In genomic region chr20:40489886-40490285, GRCh38 we compare ENCODE assay signal across 19 cellular contexts.
DNase-seq lines count a peak whose midpoint lies in the region; ATAC-seq, FAIRE-seq and TF ChIP-seq lines count a peak whose summit lies in the region.
"Had no signal": no experiment of that assay in that cellular context is flagged by ENCODE, and none has a peak within 500 bp of the region (broad histone marks: within the 10 kb centered on the region; RNA-seq: fewer than 3 reads in every experiment).

No MANE protein-coding gene starts in this region.

- no peak for ATAC-seq in left lobe of liver
- ATAC-seq: A549, T-helper 17 cell had no signal

- no peak for TF ChIP-seq CTCF in astrocyte (IDR thresholded peaks at IDR 0.05; ENCODE audit: insufficient read depth, low read depth, low read length)

- H3K27ac Mint-ChIP-seq in astrocyte (ENCODE audit: unreplicated experiment): peak overlapping the region; percentile 78
- H3K27ac Mint-ChIP-seq: activated naive CD4-positive, alpha-beta T cell treated with anti-CD3 and anti-CD28 coated beads, Interleukin-2, amount 10 ng/mL, durations not matched to agents 7 days and 5 days; T-helper 17 cell had no signal

- H3K27ac ChIP-seq in ACC112 (ENCODE audit: low read depth, low read length) (peak overlapping the region; percentile 24; the same call in 1 of the 2 replicates), astrocyte (ENCODE audit: low read depth, low read length) (no peak overlapping the region)
- H3K27ac ChIP-seq: A549, parathyroid adenoma had no signal

- no peak overlapping the region for H2AFZ ChIP-seq in ACC112 (ENCODE audit: low read length, unreplicated experiment)
- no peak overlapping the region for H2AFZ ChIP-seq in astrocyte (ENCODE audit: low read depth, low read length)
- H2AFZ ChIP-seq: parathyroid adenoma had no signal

- no peak overlapping the region for H3K4me3 Mint-ChIP-seq in astrocyte (ENCODE audit: unreplicated experiment)
- H3K4me3 Mint-ChIP-seq: activated naive CD4-positive, alpha-beta T cell treated with anti-CD3 and anti-CD28 coated beads, Interleukin-2, amount 10 ng/mL, durations not matched to agents 7 days and 5 days; central memory CD8-positive, alpha-beta T cell; T-helper 17 cell had no signal

- H3K36me3 Mint-ChIP-seq in astrocyte (ENCODE audit: low read depth, unreplicated experiment): peaks cover 2% of the 10 kb centered on the region
- H3K36me3 Mint-ChIP-seq: activated naive CD4-positive, alpha-beta T cell treated with anti-CD3 and anti-CD28 coated beads, Interleukin-2, amount 10 ng/mL, durations not matched to agents 7 days and 5 days had no signal

- H3K27me3 Mint-ChIP-seq in astrocyte (ENCODE audit: low read depth, unreplicated experiment): peaks cover 22% of the 10 kb centered on the region
- H3K27me3 Mint-ChIP-seq: activated naive CD4-positive, alpha-beta T cell treated with anti-CD3 and anti-CD28 coated beads, Interleukin-2, amount 10 ng/mL, durations not matched to agents 7 days and 5 days; central memory CD8-positive, alpha-beta T cell; T-helper 17 cell had no signal

- no peak for TF ChIP-seq POLR2A in H54 (IDR thresholded peaks at IDR 0.05; ENCODE audit: low read depth, low read length)

- FAIRE-seq in H54 (lab: Jason Lieb, UNC) (no peak), astrocyte (lab: Jason Lieb, UNC) (peak; percentile 49), frontal cortex (lab: Jason Lieb, UNC) (no peak)
- FAIRE-seq: A549, kidney had no signal

- no peak overlapping the region for H3K4me3 ChIP-seq in ACC112 (ENCODE audit: low read depth, low read length)
- no peak overlapping the region for H3K4me3 ChIP-seq in astrocyte (ENCODE audit: insufficient read depth, low read depth, low read length)
- H3K4me3 ChIP-seq: A549, MG63 had no signal

- peaks cover 36% of the 10 kb centered on the region for H3K4me1 ChIP-seq in ACC112 (ENCODE audit: control insufficient read depth, insufficient read depth, low read length, unreplicated experiment)
- no peaks in the 10 kb centered on the region for H3K4me1 ChIP-seq in astrocyte (ENCODE audit: insufficient read depth, low read length)
- H3K4me1 ChIP-seq: A549, parathyroid adenoma had no signal

- peaks cover 4% of the 10 kb centered on the region for H3K9me3 Mint-ChIP-seq in astrocyte (ENCODE audit: unreplicated experiment)
- H3K9me3 Mint-ChIP-seq: central memory CD8-positive, alpha-beta T cell had no signal

- peaks cover 7% of the 10 kb centered on the region for H3K4me1 Mint-ChIP-seq in astrocyte (ENCODE audit: low read depth, unreplicated experiment)
- H3K4me1 Mint-ChIP-seq: activated naive CD4-positive, alpha-beta T cell treated with anti-CD3 and anti-CD28 coated beads, Interleukin-2, amount 10 ng/mL, durations not matched to agents 7 days and 5 days; central memory CD8-positive, alpha-beta T cell; T-helper 17 cell had no signal

- H4K20me1 ChIP-seq in astrocyte (ENCODE audit: insufficient read depth, low read length): no peaks in the 10 kb centered on the region

- H3K36me3 ChIP-seq in ACC112 (ENCODE audit: insufficient read depth, low read length) (no peaks in the 10 kb centered on the region), astrocyte (ENCODE audit: insufficient read depth, low read length) (no peaks in the 10 kb centered on the region)
- H3K36me3 ChIP-seq: MG63 had no signal

- no peaks in the 10 kb centered on the region for H3K27me3 ChIP-seq in ACC112 (ENCODE audit: insufficient read depth, low read length)
- no peaks in the 10 kb centered on the region for H3K27me3 ChIP-seq in astrocyte (ENCODE audit: insufficient read depth, low read length)
- H3K27me3 ChIP-seq: MG63 had no signal

- H3K79me2 ChIP-seq in ACC112 (ENCODE audit: control insufficient read depth, insufficient read depth, low read length, unreplicated experiment): no peaks in the 10 kb centered on the region
- no peaks in the 10 kb centered on the region for H3K79me2 ChIP-seq in astrocyte (ENCODE audit: insufficient read depth, low read length)
- H3K79me2 ChIP-seq: parathyroid adenoma had no signal

- H3K9ac ChIP-seq in astrocyte (ENCODE audit: low read length): no peak overlapping the region
- H3K9ac ChIP-seq: parathyroid adenoma had no signal

- H3K9me3 ChIP-seq in astrocyte (ENCODE audit: insufficient read depth, low read depth, low read length): no peaks in the 10 kb centered on the region
- H3K9me3 ChIP-seq: A549, MG63 had no signal

- DNase-seq in H54 (ENCODE audit: insufficient read length, low spot score): peak; percentile 10
- peak; percentile 46 for DNase-seq in astrocyte (ENCODE audit: low read depth)
- DNase-seq in islet precursor cell: peak; percentile 85
- no peak for DNase-seq in left lobe of liver (ENCODE audit: low spot score)
- no peak for DNase-seq in frontal cortex (ENCODE audit: low spot score in 2 of 2)
- DNase-seq in 8988T: no peak
- DNase-seq in T-helper 9 cell: no peak
- DNase-seq: activated naive CD4-positive, alpha-beta T cell treated with anti-CD3 and anti-CD28 coated beads, Interleukin-2, amount 10 ng/mL, durations not matched to agents 7 days and 5 days; glutamatergic neuron; kidney; MG63; NCI-H1930; NCI-H82; stimulated activated CD4-positive, alpha-beta T cell treated with anti-CD3 and anti-CD28 coated beads, Interleukin-15, amount 100 ng/mL, for 24 hours; T-helper 17 cell had no signal

- no peak overlapping the region for H3K4me2 ChIP-seq in astrocyte (ENCODE audit: low read length)
- H3K4me2 ChIP-seq: A549 had no signal

Comparison
In these comparisons a context has a peak if more than half of its experiments do, and no peak if none do; other contexts are left out.
1. DNase-seq: peak in H54 (single experiment), astrocyte (single experiment) and islet precursor cell (single experiment); none in left lobe of liver (single experiment), frontal cortex (0 of 2), 8988T (single experiment) and T-helper 9 cell (single experiment).